In genomic region chr20:19520261-19520660, GRCh38 we compare ENCODE assay signal across 16 cellular contexts.
A peak's percentile ranks its signal among the peaks of the same experiment; 100 is the strongest.
DNase-seq lines count a peak whose midpoint lies in the region; ATAC-seq and TF ChIP-seq lines count a peak whose summit lies in the region.
"Had no signal": no experiment of that assay in that cellular context is flagged by ENCODE, and none has a peak within 500 bp of the region (broad histone marks: within the 10 kb centered on the region; RNA-seq: fewer than 3 reads in every experiment).

No MANE protein-coding gene starts in this region.

- no peak for TF ChIP-seq CTCF in glutamatergic neuron (IDR thresholded peaks at IDR 0.05; ENCODE audit: partially characterized antibody, unreplicated experiment)

- ATAC-seq in HG02642 (IDR thresholded peaks at IDR 0.05; ENCODE audit: poor library complexity, unreplicated experiment): no peak
- ATAC-seq: CD8-positive, alpha-beta T cell; GM12878 had no signal

- peaks cover 34% of the 10 kb centered on the region for H3K4me1 Mint-ChIP-seq in glutamatergic neuron (ENCODE audit: low read depth, unreplicated experiment)
- H3K4me1 Mint-ChIP-seq: B cell; CD4-positive, CD25-positive, alpha-beta regulatory T cell had no signal

- H3K36me3 Mint-ChIP-seq in glutamatergic neuron (ENCODE audit: unreplicated experiment): peaks cover 9% of the 10 kb centered on the region
- H3K36me3 Mint-ChIP-seq: CD4-positive, CD25-positive, alpha-beta regulatory T cell; CD8-positive, alpha-beta T cell had no signal

- peaks cover 13% of the 10 kb centered on the region for H3K9me3 Mint-ChIP-seq in glutamatergic neuron (ENCODE audit: unreplicated experiment)
- H3K9me3 Mint-ChIP-seq: CD8-positive, alpha-beta T cell had no signal

- peak overlapping the region; percentile 67 for H3K4me3 Mint-ChIP-seq in glutamatergic neuron (ENCODE audit: unreplicated experiment)
- H3K4me3 Mint-ChIP-seq: B cell; CD4-positive, CD25-positive, alpha-beta regulatory T cell; CD8-positive, alpha-beta T cell had no signal

- DNase-seq in DMS 273 (lab: John Stamatoyannopoulos, UW; ENCODE audit: unreplicated experiment) (peak; percentile 47), NCI-H524 (lab: John Stamatoyannopoulos, UW) (peak; percentile 67 to 86), glutamatergic neuron (peak; percentile 52), DMS53 (lab: John Stamatoyannopoulos, UW) (no peak), DMS79 (lab: John Stamatoyannopoulos, UW) (no peak)
- DNase-seq: Caco-2; CD4-positive, CD25-positive, alpha-beta regulatory T cell; CD8-positive, alpha-beta T cell; EL; GDM1; GM23248; H7; HCEC 1CT had no signal

- peak overlapping the region; percentile 53 for H3K27ac Mint-ChIP-seq in glutamatergic neuron (ENCODE audit: unreplicated experiment)
- H3K27ac Mint-ChIP-seq: B cell; CD4-positive, CD25-positive, alpha-beta regulatory T cell; CD8-positive, alpha-beta T cell had no signal

- peaks cover 5% of the 10 kb centered on the region for H3K27me3 Mint-ChIP-seq in glutamatergic neuron (ENCODE audit: unreplicated experiment)
- H3K27me3 Mint-ChIP-seq: CD4-positive, CD25-positive, alpha-beta regulatory T cell had no signal

Comparison
In these comparisons a context has a peak if more than half of its experiments do, and no peak if none do; other contexts are left out.
1. DNase-seq: peak in DMS 273 (single experiment), NCI-H524 (2 of 2) and glutamatergic neuron (single experiment); none in DMS53 (single experiment) and DMS79 (single experiment).